In genomic region chr5:168663276-168664004, GRCh38 we compare ENCODE assay signal across 25 cellular contexts.
"Had no signal": no experiment of that assay in that cellular context is flagged by ENCODE, and none has a peak within 500 bp of the region (broad histone marks: within the 10 kb centered on the region; RNA-seq: fewer than 3 reads in every experiment).

No MANE protein-coding gene starts in this region.

- H3K27ac ChIP-seq: epithelial cell of prostate, esophagus muscularis mucosa, gastrocnemius medialis, left ventricle myocardium inferior, lower lobe of right lung, parathyroid adenoma, prostate gland, stomach, thoracic aorta had no signal

- H3K9me3 Mint-ChIP-seq: dendritic cell treated with granulocyte-macrophage colony-stimulating factor and Interleukin-4, amounts not matched to agents 40 ng/mL and 50 ng/mL, for 4 days; effector memory CD8-positive, alpha-beta T cell; memory B cell; mesothelial cell of epicardium; naive B cell; nephron had no signal

- H2AFZ ChIP-seq: parathyroid adenoma had no signal

- H3K36me3 Mint-ChIP-seq: memory B cell, mesothelial cell of epicardium, naive B cell had no signal

- H3K27me3 ChIP-seq: esophagus muscularis mucosa, gastrocnemius medialis, stomach, transverse colon had no signal

- H3K4me1 ChIP-seq: esophagus muscularis mucosa, gastrocnemius medialis, lower lobe of right lung, parathyroid adenoma, prostate gland, stomach had no signal

- FAIRE-seq: colon, keratinocyte, small intestine had no signal

- H3K4me3 Mint-ChIP-seq: dendritic cell treated with granulocyte-macrophage colony-stimulating factor and Interleukin-4, amounts not matched to agents 40 ng/mL and 50 ng/mL, for 4 days; effector memory CD8-positive, alpha-beta T cell; memory B cell; mesothelial cell of epicardium; naive B cell; nephron had no signal

- DNase-seq: effector memory CD8-positive, alpha-beta T cell; gastrocnemius medialis; left ventricle myocardium inferior; lower lobe of right lung; naive B cell; occipital lobe; retina; small intestine; stimulated activated CD4-positive, alpha-beta T cell treated with anti-CD3 and anti-CD28 coated beads, Interleukin-12 subunit alpha, Interleukin-12 subunit beta, amount 100 ng/mL, for 4 hours; stimulated activated naive CD4-positive, alpha-beta T cell; stomach; substantia nigra; transverse colon had no signal

- H3K27ac Mint-ChIP-seq: dendritic cell treated with granulocyte-macrophage colony-stimulating factor and Interleukin-4, amounts not matched to agents 40 ng/mL and 50 ng/mL, for 4 days; effector memory CD8-positive, alpha-beta T cell; memory B cell; mesothelial cell of epicardium; naive B cell; nephron had no signal

- ATAC-seq: effector memory CD8-positive, alpha-beta T cell; gastrocnemius medialis; lower lobe of right lung; sciatic nerve had no signal

- H3K36me3 ChIP-seq: gastrocnemius medialis, left ventricle myocardium inferior, lower lobe of right lung, prostate gland, transverse colon had no signal

- H3K4me3 ChIP-seq: esophagus muscularis mucosa, gastrocnemius medialis, left ventricle myocardium inferior, lower lobe of right lung, prostate gland, stomach, thoracic aorta, transverse colon had no signal

- H3K9ac ChIP-seq: parathyroid adenoma had no signal

- H3K4me1 Mint-ChIP-seq: memory B cell, naive B cell had no signal

- H3K79me2 ChIP-seq: parathyroid adenoma had no signal

- H3K9me3 ChIP-seq: esophagus muscularis mucosa, gastrocnemius medialis, left ventricle myocardium inferior, lower lobe of right lung, prostate gland, stomach, thoracic aorta, transverse colon had no signal
